Comparison of ENCODE assay signal across 8 cellular contexts in the genomic region with DNA sequence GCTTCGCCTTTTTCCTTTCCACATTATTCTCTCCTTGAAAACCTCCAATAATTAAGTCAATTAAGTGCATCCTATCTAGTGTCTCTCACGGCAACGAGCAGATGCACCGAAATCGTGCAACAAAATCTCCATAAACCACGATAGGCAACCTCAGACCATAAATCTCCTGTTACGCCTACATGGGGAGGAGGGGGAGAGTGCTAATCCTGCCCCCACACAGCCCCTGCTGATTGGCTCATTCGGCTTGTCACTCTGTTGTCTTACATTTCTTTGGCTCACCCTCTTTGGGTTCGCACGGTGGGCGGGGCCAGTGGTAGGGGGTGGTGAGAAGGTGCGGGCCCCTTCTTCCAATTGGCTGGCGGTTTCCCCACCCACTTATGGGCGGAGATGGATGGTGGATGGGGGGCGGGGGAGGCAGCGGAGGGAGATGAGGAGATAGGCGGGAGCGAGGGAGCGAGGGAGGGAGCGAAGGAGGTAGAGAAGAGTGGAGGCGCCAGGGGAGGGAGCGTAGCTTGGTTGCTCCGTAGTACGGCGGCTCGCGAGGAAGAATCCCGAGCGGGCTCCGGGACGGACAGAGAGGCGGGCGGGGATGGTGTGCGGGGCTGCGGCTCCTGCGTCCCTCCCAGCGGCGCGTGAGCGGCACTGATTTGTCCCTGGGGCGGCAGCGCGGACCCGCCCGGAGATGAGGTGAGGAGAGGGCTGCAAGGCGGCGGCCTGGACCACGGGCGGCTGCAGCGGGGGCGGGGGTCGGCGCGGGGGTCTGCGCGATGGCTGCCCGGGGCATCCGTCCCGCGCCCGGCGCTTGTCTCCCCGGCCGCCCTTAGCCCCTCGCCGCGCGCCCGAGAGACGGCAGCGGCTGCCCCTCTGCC. TPM values are rescaled to one million over a fixed set of nuclear protein-coding genes. Genes with fewer than 3 reads are reported as not detected.
DNase-seq lines count a peak whose midpoint lies in the region; ATAC-seq, FAIRE-seq and TF ChIP-seq lines count a peak whose summit lies in the region.

A gene (plus strand): TSS at position 475 of the 869 bp plus-strand sequence. CDS start 76,328 bp downstream, outside the sequence.

- peaks cover 6% of the 10 kb centered on the region for H3K36me3 Mint-ChIP-seq in T-helper 2 cell treated with Interferon-gamma antibody and Interleukin-4, amounts not matched to agents 5 μg/mL and 100 μg/mL, for 36 hours (ENCODE audit: low read depth)
- peaks cover 2% of the 10 kb centered on the region for H3K36me3 Mint-ChIP-seq in astrocyte (ENCODE audit: low read depth, unreplicated experiment)

- H3K4me3 ChIP-seq in astrocyte (ENCODE audit: insufficient read depth, low read depth, low read length) (peak within 1 kb of the TSS; percentile 86), right cardiac atrium (ENCODE audit: low read length) (peak within 1 kb of the TSS; percentile 92)

- H3K27ac Mint-ChIP-seq in T-helper 2 cell treated with Interferon-gamma antibody and Interleukin-4, amounts not matched to agents 5 μg/mL and 100 μg/mL, for 36 hours: peak within 1 kb of the TSS; percentile 94
- peak within 1 kb of the TSS; percentile 100 for H3K27ac Mint-ChIP-seq in astrocyte (ENCODE audit: unreplicated experiment)

- H3K9ac ChIP-seq in astrocyte (ENCODE audit: low read length): peak within 1 kb of the TSS; percentile 91

- DNase-seq in NCI-H187 treated with DMSO at 0.1 percent for 48 hours (lab: John Stamatoyannopoulos, UW) (peak; percentile 96), astrocyte (ENCODE audit: low read depth) (peak; percentile 99), right cardiac atrium (peak; percentile 100), pulmonary artery endothelial cell (ENCODE audit: low read depth, low spot score) (peak; percentile 98), urothelium cell line (ENCODE audit: low spot score) (peak; percentile 96)
- DNase-seq in T-helper 2 cell treated with Interferon-gamma antibody and Interleukin-4, amounts not matched to agents 5 μg/mL and 100 μg/mL, for 36 hours (ENCODE audit: low spot score): peak; percentile 98

- H4K20me1 ChIP-seq in astrocyte (ENCODE audit: insufficient read depth, low read length): peaks cover 21% of the 10 kb centered on the region

- peak within 1 kb of the TSS; percentile 93 for H3K4me2 ChIP-seq in astrocyte (ENCODE audit: low read length)

- peaks cover 17% of the 10 kb centered on the region for H3K4me1 Mint-ChIP-seq in T-helper 2 cell treated with Interferon-gamma antibody and Interleukin-4, amounts not matched to agents 5 μg/mL and 100 μg/mL, for 36 hours (ENCODE audit: low read depth)
- peaks cover 1% of the 10 kb centered on the region for H3K4me1 Mint-ChIP-seq in astrocyte (ENCODE audit: low read depth, unreplicated experiment)

- ATAC-seq in GM18498 (IDR thresholded peaks at IDR 0.05; ENCODE audit: unreplicated experiment) (peak; percentile 84), HG02970 (IDR thresholded peaks at IDR 0.05; ENCODE audit: low FRiP score, unreplicated experiment) (peak; percentile 75), right cardiac atrium (peak; percentile 96 to 97)

- no peak for TF ChIP-seq CTCF in astrocyte (IDR thresholded peaks at IDR 0.05; ENCODE audit: insufficient read depth, low read depth, low read length)

- H3K27me3 ChIP-seq in astrocyte (ENCODE audit: insufficient read depth, low read length) (no peaks in the 10 kb centered on the region), right cardiac atrium (ENCODE audit: control insufficient read depth, insufficient read depth) (no peaks in the 10 kb centered on the region)

- peaks cover 22% of the 10 kb centered on the region for H3K27me3 Mint-ChIP-seq in T-helper 2 cell treated with Interferon-gamma antibody and Interleukin-4, amounts not matched to agents 5 μg/mL and 100 μg/mL, for 36 hours (ENCODE audit: low read depth)
- no peaks in the 10 kb centered on the region for H3K27me3 Mint-ChIP-seq in astrocyte (ENCODE audit: low read depth, unreplicated experiment)

- under 1% methylated on average over 71 of the region's 71 CpGs for WGBS in right cardiac atrium

- H3K27ac ChIP-seq in astrocyte (ENCODE audit: low read depth, low read length) (peak within 1 kb of the TSS; percentile 86), right cardiac atrium (ENCODE audit: low read length) (peak within 1 kb of the TSS; percentile 91)

- no peaks in the 10 kb centered on the region for H3K36me3 ChIP-seq in astrocyte (ENCODE audit: insufficient read depth, low read length)

- H2AFZ ChIP-seq in astrocyte (ENCODE audit: low read depth, low read length): peak within 1 kb of the TSS; percentile 87

- FAIRE-seq in astrocyte (lab: Jason Lieb, UNC) (peak; percentile 13), urothelium cell line (lab: Jason Lieb, UNC) (peak; percentile 40)

- H3K9me3 Mint-ChIP-seq in T-helper 2 cell treated with Interferon-gamma antibody and Interleukin-4, amounts not matched to agents 5 μg/mL and 100 μg/mL, for 36 hours: no peaks in the 10 kb centered on the region
- no peaks in the 10 kb centered on the region for H3K9me3 Mint-ChIP-seq in astrocyte (ENCODE audit: unreplicated experiment)

- intact Hi-C loops in right cardiac atrium (cut with DNase I): loop anchor here (5.0 to 10.0 kb wide), 3 partner anchors 93 to 255 kb away; no protein-coding TSS in a partner anchor

- peaks cover 82% of the 10 kb centered on the region for H3K79me2 ChIP-seq in astrocyte (ENCODE audit: insufficient read depth, low read length)

- H3K4me1 ChIP-seq in astrocyte (ENCODE audit: insufficient read depth, low read length) (peaks cover 9% of the 10 kb centered on the region), right cardiac atrium (ENCODE audit: control insufficient read depth, insufficient read depth, low read length) (peaks cover 3% of the 10 kb centered on the region)

- H3K4me3 Mint-ChIP-seq in T-helper 2 cell treated with Interferon-gamma antibody and Interleukin-4, amounts not matched to agents 5 μg/mL and 100 μg/mL, for 36 hours: peak within 1 kb of the TSS; percentile 88
- peak within 1 kb of the TSS; percentile 93 for H3K4me3 Mint-ChIP-seq in astrocyte (ENCODE audit: unreplicated experiment)

- H3K9me3 ChIP-seq in astrocyte (ENCODE audit: insufficient read depth, low read depth, low read length) (no peaks in the 10 kb centered on the region), right cardiac atrium (ENCODE audit: control insufficient read depth, low read length) (no peaks in the 10 kb centered on the region)

RNA-seq across cellular contexts. Expression of the gene that starts here (rescaled TPM):
- total RNA-seq in astrocyte: 61.6 and 77.3 TPM in 2 replicates
- total RNA-seq in right cardiac atrium: 10 to 100 TPM; 63.4 to 83.6 (median 70.6) TPM
- 32.8 TPM for polyA plus RNA-seq in right cardiac atrium
- total RNA-seq in pulmonary artery endothelial cell: 66.4 and 113 TPM in 2 replicates

Comparison
In these comparisons a context has a peak if more than half of its experiments do, and no peak if none do; other contexts are left out.
1. Peak in every context shown above with its lines: DNase-seq, ATAC-seq, H3K4me3 ChIP-seq and H3K27ac ChIP-seq.